Comparison of ENCODE assay signal across 8 cellular contexts in the genomic region with DNA sequence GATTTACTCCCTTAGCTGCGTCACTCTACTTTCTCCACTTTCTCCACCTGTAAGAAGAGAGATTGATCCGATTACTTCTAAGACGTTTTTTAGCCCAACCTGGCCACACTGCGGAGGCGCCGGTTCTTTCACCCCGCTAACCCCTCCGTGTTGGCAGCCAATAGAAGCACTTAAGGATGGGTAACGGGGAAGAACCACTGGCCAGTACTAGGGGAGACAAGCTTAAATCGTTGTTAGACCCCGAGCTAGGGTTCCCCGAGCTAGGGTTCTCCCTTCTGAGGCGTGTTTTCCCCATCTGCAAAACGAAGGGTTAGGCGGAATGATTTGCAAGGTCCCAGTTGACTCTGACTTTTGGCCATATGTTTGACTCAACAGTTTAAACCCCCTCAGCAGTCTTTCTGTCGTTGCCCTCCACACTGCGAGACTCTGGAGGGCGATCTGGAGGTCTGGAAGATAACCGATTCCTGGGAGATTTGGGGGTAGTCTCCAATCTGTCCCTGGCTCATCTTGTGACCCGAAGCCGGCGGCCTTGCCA. TPM values are rescaled to one million over a fixed set of nuclear protein-coding genes. Genes with fewer than 3 reads are reported as not detected.
DNase-seq lines count a peak whose midpoint lies in the region; ATAC-seq and TF ChIP-seq lines count a peak whose summit lies in the region.

No MANE protein-coding gene starts in this region.

- peaks cover 10% of the 10 kb centered on the region for H3K27me3 Mint-ChIP-seq in brain

- DNase-seq in NCI-H1694 (lab: John Stamatoyannopoulos, UW) (peak; percentile 7), NCI-H1694 treated with DMSO at 0.1 percent for 48 hours (lab: John Stamatoyannopoulos, UW) (no peak), MG63 (peak; percentile 4), left lung (no peak), A172 (ENCODE audit: low spot score) (no peak)

- peaks cover 52% of the 10 kb centered on the region for H3K4me1 Mint-ChIP-seq in brain

- H3K9me3 Mint-ChIP-seq in brain = peaks cover 0 to 6% (median 3%) of the 10 kb centered on the region in 5 experiments

- TF ChIP-seq CTCF in brain (conservative IDR thresholded peaks at IDR 0.05) (no peak), left lung (IDR thresholded peaks at IDR 0.05) (no peak)

- no peaks in the 10 kb centered on the region for H3K27me3 ChIP-seq in MG63
- no peaks in the 10 kb centered on the region for H3K27me3 ChIP-seq in left lung
- H3K27me3 ChIP-seq in thymus (ENCODE audit: control insufficient read depth, insufficient read depth) = no peaks in the 10 kb centered on the region

- ATAC-seq in GM21717 (IDR thresholded peaks at IDR 0.05; ENCODE audit: unreplicated experiment) (peak; percentile 12), left lung (peak; percentile 8)

- H3K36me3 Mint-ChIP-seq in brain = peaks cover 29% of the 10 kb centered on the region

- peaks cover 3 to 29% of the 10 kb centered on the region in 2 donors for H3K4me1 ChIP-seq in left lung
- peaks cover 7% of the 10 kb centered on the region for H3K4me1 ChIP-seq in thymus (ENCODE audit: control insufficient read depth, insufficient read depth, low read length)

- H3K27ac ChIP-seq in left lung = peak overlapping the region; percentile 87 to 93
- H3K27ac ChIP-seq in thymus (ENCODE audit: low read depth) = peak overlapping the region; percentile 98

- no peaks in the 10 kb centered on the region for H3K9me3 ChIP-seq in MG63
- no peaks in the 10 kb centered on the region for H3K9me3 ChIP-seq in left lung
- peaks cover 1% of the 10 kb centered on the region for H3K9me3 ChIP-seq in thymus (ENCODE audit: control insufficient read depth)

- intact Hi-C loops in left lung (cut with DNase I) = no loop called here

- H3K27ac Mint-ChIP-seq in brain = peak overlapping the region; percentile 82 to 98 (median 96)

- H3K36me3 ChIP-seq in MG63 (0 out of 2 replicates have a peak, but pooled peaks cover 4% of the 10 kb centered on the region), left lung (peaks cover 0 to 4% of the 10 kb centered on the region in 2 donors), thymus (ENCODE audit: control insufficient read depth, insufficient read depth) (peaks cover 3% of the 10 kb centered on the region)

- WGBS in thymus = 9% methylated on average over 22 of the region's 22 CpGs

- peak overlapping the region; percentile 87 to 99 (median 97) for H3K4me3 Mint-ChIP-seq in brain

- H3K4me3 ChIP-seq in MG63 (peak overlapping the region; percentile 91), left lung (peak overlapping the region; percentile 64 to 84), thymus (ENCODE audit: low read length) (peak overlapping the region; percentile 97)

RNA-seq across cellular contexts. Expression of a gene that starts 0.6 kb away (rescaled TPM):
- total RNA-seq in MG63 (2014; rRNA removed; shearing (Covaris generic); ENCODE audit: low replicate concordance) = 9.3 and 15.9 TPM in 2 replicates
- 12.0 TPM for polyA plus RNA-seq in brain (ENCODE audit: insufficient read depth, low read depth, low replicate concordance)
- total RNA-seq in left lung = 10 to 100 TPM; 17.8 to 20.2 TPM
- polyA plus RNA-seq in thymus = 15.7 TPM
- total RNA-seq in A172 (2014; rRNA removed; shearing (Covaris generic)) = 20.8 and 23.4 TPM in 2 replicates

Comparison
In these comparisons a context has a peak if more than half of its experiments do, and no peak if none do; other contexts are left out.
1. DNase-seq: peak in NCI-H1694 (single experiment) and MG63 (single experiment); none in NCI-H1694 treated with DMSO at 0.1 percent for 48 hours (single experiment), left lung (0 of 2) and A172 (single experiment).
2. Peak in every context shown above with its lines, with median percentiles within 50 percentile points of each other: H3K4me3 ChIP-seq.